ENCODE assay signal across 13 cellular contexts in the genomic region with DNA sequence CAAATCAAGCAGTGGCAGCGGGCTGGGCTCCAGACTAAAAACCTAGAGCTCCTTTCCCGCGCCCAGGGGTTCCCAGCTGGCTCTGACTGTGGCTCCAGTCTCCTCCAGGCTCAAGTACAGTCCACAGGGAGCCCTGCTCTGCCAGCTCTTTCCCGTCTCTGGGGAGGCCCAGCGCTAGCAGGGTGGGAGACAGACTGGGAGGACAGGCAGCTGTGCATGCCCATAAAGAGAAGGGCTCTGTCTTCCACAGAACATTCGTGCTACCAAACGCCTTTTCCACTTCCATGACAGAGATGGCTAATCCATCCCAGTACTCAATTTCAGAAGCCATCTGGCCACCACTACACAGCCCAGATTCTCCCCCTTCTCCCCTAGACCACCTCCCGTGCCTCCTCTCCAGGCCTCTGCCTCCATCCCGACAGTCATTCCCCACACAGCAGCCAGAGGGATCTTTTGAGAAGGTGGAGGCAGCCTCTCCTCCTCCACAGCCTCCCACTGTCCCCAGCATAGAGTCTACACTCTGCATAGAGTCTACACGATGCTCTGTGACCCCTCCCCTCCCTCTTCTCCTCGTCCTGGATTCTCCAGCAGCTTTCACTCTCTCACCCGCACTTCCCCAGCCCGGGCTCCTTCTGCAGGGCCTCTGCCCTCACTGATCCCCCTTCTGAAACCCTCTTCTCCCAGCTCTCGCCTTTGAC. TPM values are rescaled to one million over a fixed set of nuclear protein-coding genes. Genes with fewer than 3 reads are reported as not detected.
A peak's percentile ranks its signal among the peaks of the same experiment; 100 is the strongest.
DNase-seq lines count a peak whose midpoint lies in the region; ATAC-seq, FAIRE-seq and TF ChIP-seq lines count a peak whose summit lies in the region.
"Had no signal": no experiment of that assay in that cellular context is flagged by ENCODE, and none has a peak within 500 bp of the region (broad histone marks: within the 10 kb centered on the region; RNA-seq: fewer than 3 reads in every experiment).

No MANE protein-coding gene starts in this region.

- intact Hi-C loops in HepG2 (cut with micrococcal nuclease; ENCODE audit: unreplicated experiment) (no loop called here), right lobe of liver (cut with DNase I) (no loop called here)

- FAIRE-seq in HepG2 (lab: Jason Lieb, UNC) = no peak
- FAIRE-seq: small intestine had no signal

- no peak overlapping the region for H3K27ac Mint-ChIP-seq in memory B cell

- TF ChIP-seq POLR2A in HepG2 (IDR thresholded peaks at IDR 0.05; ENCODE audit: insufficient read depth in 1 of 2, low read depth in 2 of 2, low read length in 2 of 2) = no peak
- TF ChIP-seq POLR2A in right lobe of liver (IDR thresholded peaks at IDR 0.05) = no peak

- in situ Hi-C loops in HepG2 (cut with HindIII; ENCODE audit: extremely low pct_ligation_motif_present, low pct_unique_long_range_greater_than_20kb) = no loop called here

- H2AFZ ChIP-seq in HepG2 (ENCODE audit: low read length) = no peak overlapping the region

- 0 out of 2 replicates have a peak overlapping the region, but pooled peaks have one; percentile 8 for H3K4me2 ChIP-seq in HepG2 (ENCODE audit: low read depth, low read length)

- H4K20me1 ChIP-seq in HepG2 (ENCODE audit: insufficient read depth, low read length) = no peaks in the 10 kb centered on the region

- H3K4me3 ChIP-seq in HepG2 (replicated peaks in 1 of 3; ENCODE audit: insufficient read depth in 1 of 3, low read depth in 2 of 3, low read length in 3 of 3) (no peak overlapping the region), right lobe of liver (no peak overlapping the region), WERI-Rb-1 (ENCODE audit: low read depth, low read length) (no peak overlapping the region)
- H3K4me3 ChIP-seq: lower lobe of right lung, SK-N-MC had no signal

- H3K9ac ChIP-seq in HepG2 (ENCODE audit: insufficient read depth, low read depth, low read length) = no peak overlapping the region

- H3K9me3 ChIP-seq in HepG2 (ENCODE audit: low read length) (no peaks in the 10 kb centered on the region), right lobe of liver (no peaks in the 10 kb centered on the region), WERI-Rb-1 (ENCODE audit: severe bottlenecking) (no peaks in the 10 kb centered on the region)
- H3K9me3 ChIP-seq: lower lobe of right lung had no signal

- ATAC-seq in HepG2 (no peak; the same call in 2 of the 3 replicates), right lobe of liver (no peak), memory B cell (ENCODE audit: low read depth) (no peak), GM21367 (IDR thresholded peaks at IDR 0.05; ENCODE audit: unreplicated experiment) (no peak), HG03045 (IDR thresholded peaks at IDR 0.05; ENCODE audit: unreplicated experiment) (no peak), omental fat pad (ENCODE audit: low FRiP score) (no peak)

- H3K27ac ChIP-seq in HepG2 (ENCODE audit: extremely low read length, insufficient read depth, low read length) (no peak overlapping the region), right lobe of liver (no peak overlapping the region), WERI-Rb-1 (peak overlapping the region; percentile 74)
- H3K27ac ChIP-seq: lower lobe of right lung, SK-N-MC had no signal

- CTCF ChIA-PET in HepG2 (lab: Yijun Ruan, JAX; ENCODE audit: low intra/inter-chr PET ratio, low total read pairs) = no interaction called here

- BruUV-seq in HepG2 (replicated peaks; lab: Mats Ljungman, UMichigan) = no TSS peak

- WGBS in HepG2 (ENCODE audit: low lambda C conversion rate) = 30% methylated on average over 11 of the region's 14 CpGs
- WGBS in right lobe of liver (ENCODE audit: insufficient coverage, low coverage, low lambda C conversion rate, missing lambda C conversion rate) = 64% methylated on average over 6 of the region's 14 CpGs

- no peak for DNase-seq in HepG2 (ENCODE audit: low spot score)
- no peak for DNase-seq in right lobe of liver
- peak; percentile 76 for DNase-seq in WERI-Rb-1
- DNase-seq in memory B cell (ENCODE audit: low spot score in 2 of 2) = no peak
- no peak for DNase-seq in omental fat pad (ENCODE audit: low spot score)
- DNase-seq in middle frontal gyrus (ENCODE audit: extremely low spot score, low spot score) = no peak
- DNase-seq: DMS153, NCI-H1930, small intestine had no signal

- no peaks in the 10 kb centered on the region for H3K27me3 Mint-ChIP-seq in memory B cell

- TF ChIP-seq CTCF in HepG2 (CRISPR knock-in tag; IDR thresholded peaks at IDR 0.05) (no peak), right lobe of liver (IDR thresholded peaks at IDR 0.05) (no peak), WERI-Rb-1 (IDR thresholded peaks at IDR 0.05; ENCODE audit: low read depth, low read length) (peak; percentile 37), omental fat pad (IDR thresholded peaks at IDR 0.05) (no peak)

- POLR2A ChIA-PET in HepG2 (lab: Yijun Ruan, JAX) = no interaction called here

- H3K4me3 Mint-ChIP-seq in memory B cell = peak overlapping the region; percentile 12

- peaks cover 20% of the 10 kb centered on the region for H3K4me1 Mint-ChIP-seq in memory B cell

- no peak for TF ChIP-seq EP300 in HepG2 (IDR thresholded peaks at IDR 0.05; ENCODE audit: low read depth in 2 of 2, low read length in 2 of 2)
- TF ChIP-seq EP300 in HepG2 (CRISPR knock-in tag; IDR thresholded peaks at IDR 0.05; ENCODE audit: borderline replicate concordance) = no peak

- no peaks in the 10 kb centered on the region for H3K9me3 Mint-ChIP-seq in memory B cell

- peaks cover 17% of the 10 kb centered on the region for H3K4me1 ChIP-seq in HepG2 (ENCODE audit: insufficient read depth, low read length)
- H3K4me1 ChIP-seq in right lobe of liver = no peaks in the 10 kb centered on the region

- TF ChIP-seq RAD21 in HepG2 (CRISPR knock-in tag; IDR thresholded peaks at IDR 0.05) = no peak

- no peaks in the 10 kb centered on the region for H3K36me3 Mint-ChIP-seq in memory B cell

- H3K36me3 ChIP-seq in HepG2 (replicated peaks in 1 of 2; ENCODE audit: control insufficient read depth in 1 of 2, insufficient read depth in 2 of 2, low read length in 2 of 2) (no peaks in the 10 kb centered on the region), right lobe of liver (no peaks in the 10 kb centered on the region), WERI-Rb-1 (no peaks in the 10 kb centered on the region)
- H3K36me3 ChIP-seq: lower lobe of right lung had no signal

- peaks cover 9 to 59% of the 10 kb centered on the region in 2 experiments for H3K27me3 ChIP-seq in HepG2 (ENCODE audit: control insufficient read depth in 1 of 2, insufficient read depth in 2 of 2, low read length in 2 of 2)
- no peaks in the 10 kb centered on the region for H3K27me3 ChIP-seq in right lobe of liver
- H3K27me3 ChIP-seq in WERI-Rb-1 (ENCODE audit: insufficient read depth, low read depth, severe bottlenecking) = no peaks in the 10 kb centered on the region

- H3K79me2 ChIP-seq in HepG2 (ENCODE audit: insufficient read depth, low read length) = no peaks in the 10 kb centered on the region

TF ChIP-seq in HepG2, 621 proteins besides CTCF, POLR2A, EP300 and RAD21 (continues in another document):
- no peak for TF ChIP-seq ZSCAN31 (CRISPR knock-in tag; IDR thresholded peaks at IDR 0.05; ENCODE audit: low read depth)
- TF ChIP-seq SATB2 (CRISPR knock-in tag; IDR thresholded peaks at IDR 0.05) = no peak
- TF ChIP-seq, protein P1, sequence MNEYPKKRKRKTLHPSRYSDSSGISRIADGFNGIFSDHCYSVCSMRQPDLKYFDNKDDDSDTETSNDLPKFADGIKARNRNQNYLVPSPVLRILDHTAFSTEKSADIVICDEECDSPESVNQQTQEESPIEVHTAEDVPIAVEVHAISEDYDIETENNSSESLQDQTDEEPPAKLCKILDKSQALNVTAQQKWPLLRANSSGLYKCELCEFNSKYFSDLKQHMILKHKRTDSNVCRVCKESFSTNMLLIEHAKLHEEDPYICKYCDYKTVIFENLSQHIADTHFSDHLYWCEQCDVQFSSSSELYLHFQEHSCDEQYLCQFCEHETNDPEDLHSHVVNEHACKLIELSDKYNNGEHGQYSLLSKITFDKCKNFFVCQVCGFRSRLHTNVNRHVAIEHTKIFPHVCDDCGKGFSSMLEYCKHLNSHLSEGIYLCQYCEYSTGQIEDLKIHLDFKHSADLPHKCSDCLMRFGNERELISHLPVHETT (CRISPR knock-in tag; conservative IDR thresholded peaks at IDR 0.05) = no peak

RNA-seq across cellular contexts. Expression of gene DUSP7, which starts 6.8 kb away (rescaled TPM):
- total RNA-seq in HepG2 (2016; rRNA removed; fragmentation: Illumina TruSeq; extraction: Trizol) (6.6 and 7.3 TPM in 2 replicates), right lobe of liver (1 to 10 TPM; 3.0 to 4.2 (median 3.5) TPM), omental fat pad (10 to 100 TPM in 3 of 4 donors, 1 to 10 TPM in 1; 5.5 to 22.2 (median 16.8) TPM)
- total RNA-seq in HepG2 (2016; cell fraction: cytosol; rRNA removed; fragmentation: Illumina TruSeq; extraction: Trizol; ENCODE audit: low read depth) = 4.7 and 5.1 TPM in 2 replicates
- 5.1 and 7.0 TPM in 2 replicates for total RNA-seq in HepG2 (2016; cell fraction: insoluble cytoplasmic fraction; rRNA removed; fragmentation: Illumina TruSeq; extraction: Trizol)
- 14.7 and 15.2 TPM in 2 replicates for total RNA-seq in HepG2 (2016; cell fraction: membrane; rRNA removed; fragmentation: Illumina TruSeq; extraction: Trizol)
- 4.6 and 4.7 TPM in 2 replicates for total RNA-seq in HepG2 (2016; cell fraction: nucleus; rRNA removed; fragmentation: Illumina TruSeq; extraction: Trizol)
- polyA plus RNA-seq in HepG2 (2011; rRNA removed) = 8.7 and 8.8 TPM in 2 replicates
- 8.3 and 10.5 TPM in 2 replicates for polyA plus RNA-seq in HepG2 (2011; cell fraction: cytosol; rRNA removed)
- 5.7 and 6.3 TPM in 2 replicates for polyA plus RNA-seq in HepG2 (2011; cell fraction: nucleus; rRNA removed)
- polyA plus RNA-seq in HepG2 (2012) = 2.9 and 3.4 TPM in 2 replicates
- polyA plus RNA-seq in HepG2 (2016; cell fraction: cytosol; fragmentation: Illumina TruSeq; extraction: Trizol; ENCODE audit: low read depth) = 7.5 and 8.7 TPM in 2 replicates
- polyA plus RNA-seq in HepG2 (2016; cell fraction: insoluble cytoplasmic fraction; fragmentation: Illumina TruSeq; extraction: Trizol; ENCODE audit: low read depth) = 9.3 and 11.6 TPM in 2 replicates
- polyA plus RNA-seq in HepG2 (2016; cell fraction: membrane; fragmentation: Illumina TruSeq; extraction: Trizol; ENCODE audit: low read depth) = 15.7 and 19.4 TPM in 2 replicates
- polyA plus RNA-seq in HepG2 (2016; cell fraction: nucleus; fragmentation: Illumina TruSeq; extraction: Trizol; ENCODE audit: insufficient read depth, low read depth) = 7.9 and 8.3 TPM in 2 replicates
- polyA minus RNA-seq in HepG2 (2011; rRNA and poly(A)+ RNA removed; ENCODE audit: low replicate concordance) = 31.6 and 87.2 TPM in 2 replicates
- polyA minus RNA-seq in HepG2 (2011; cell fraction: cytosol; rRNA and poly(A)+ RNA removed) = 8.1 and 9.1 TPM in 2 replicates
- polyA minus RNA-seq in HepG2 (2011; cell fraction: nucleus; rRNA and poly(A)+ RNA removed) = 4.6 and 5.6 TPM in 2 replicates
